ENCODE assay signal across 12 cellular contexts in genomic region chr3:158471639-158472294, GRCh38.
DNase-seq lines count a peak whose midpoint lies in the region; ATAC-seq and TF ChIP-seq lines count a peak whose summit lies in the region.
"Had no signal": no experiment of that assay in that cellular context is flagged by ENCODE, and none has a peak within 500 bp of the region (broad histone marks: within the 10 kb centered on the region; RNA-seq: fewer than 3 reads in every experiment).

No MANE protein-coding gene starts in this region.

- peaks cover 3% of the 10 kb centered on the region for H3K4me1 ChIP-seq in RWPE2 (ENCODE audit: insufficient read depth, poor library complexity, severe bottlenecking)

- H3K36me3 ChIP-seq in RWPE2 (ENCODE audit: low read depth) = no peaks in the 10 kb centered on the region

- ATAC-seq in RWPE2 (ENCODE audit: low read depth) = peak; percentile 51
- peak; percentile 32 for ATAC-seq in sciatic nerve
- no peak for ATAC-seq in HG03457 (IDR thresholded peaks at IDR 0.05; ENCODE audit: unreplicated experiment)

- intact Hi-C loops in sciatic nerve (cut with DNase I) = no loop called here

- H3K4me3 ChIP-seq in RWPE2 (ENCODE audit: severe bottlenecking) = no peak overlapping the region
- H3K4me3 ChIP-seq in fibroblast of the aortic adventitia (ENCODE audit: low read depth, low read length) = no peak overlapping the region

- DNase-seq in GM04504 (ENCODE audit: low read depth) (peak; percentile 82), RWPE2 (ENCODE audit: low spot score) (no peak), fibroblast of the aortic adventitia (ENCODE audit: low read depth) (peak; percentile 96), sciatic nerve (ENCODE audit: low spot score) (no peak), DMS114 treated with DMSO at 0.1 percent for 48 hours (lab: John Stamatoyannopoulos, UW; ENCODE audit: unreplicated experiment) (no peak), mucosa of gallbladder (ENCODE audit: low spot score) (no peak), epidermal melanocyte (ENCODE audit: insufficient read length, low spot score) (no peak)
- DNase-seq: activated naive CD8-positive, alpha-beta T cell treated with anti-CD3 and anti-CD28 coated beads, Interleukin-2, amount 10 ng/mL, durations not matched to agents 7 days and 5 days; GOT3; NCI-H1105 treated with DMSO at 0.1 percent for 48 hours; retina had no signal

- no peak overlapping the region for H3K27ac ChIP-seq in RWPE2 (ENCODE audit: poor library complexity, severe bottlenecking)

- no peaks in the 10 kb centered on the region for H3K27me3 ChIP-seq in RWPE2 (ENCODE audit: insufficient read depth, poor library complexity, severe bottlenecking)

- no peak for TF ChIP-seq CTCF in RWPE2 (IDR thresholded peaks at IDR 0.05; ENCODE audit: poor library complexity, severe bottlenecking)
- TF ChIP-seq CTCF in fibroblast of the aortic adventitia (IDR thresholded peaks at IDR 0.05; ENCODE audit: insufficient read depth, low read length) = no peak

- H3K9me3 ChIP-seq in RWPE2 (ENCODE audit: severe bottlenecking) = no peaks in the 10 kb centered on the region

Comparison
In these comparisons a context has a peak if more than half of its experiments do, and no peak if none do; other contexts are left out.
1. DNase-seq: peak in GM04504 (single experiment) and fibroblast of the aortic adventitia (single experiment); none in RWPE2 (single experiment), sciatic nerve (single experiment), DMS114 treated with DMSO at 0.1 percent for 48 hours (single experiment), mucosa of gallbladder (single experiment) and epidermal melanocyte (single experiment).